1 cellular context compared by ENCODE assay signal in genomic region chr7:149867762-149868637, GRCh38.
TF ChIP-seq lines count a peak whose summit lies in the region.

No MANE protein-coding gene starts in this region.

TF ChIP-seq in K562, 482 proteins besides CTCF, POLR2A, EP300 and RAD21:
- TF ChIP-seq HMG20B (CRISPR knock-in tag; IDR thresholded peaks at IDR 0.05) (no peak), PYGO2 (tag; IDR thresholded peaks at IDR 0.05) (no peak), MEIS2 (IDR thresholded peaks at IDR 0.05; ENCODE audit: partially characterized antibody) (peak; percentile 32), ZNF197 (CRISPR knock-in tag; IDR thresholded peaks at IDR 0.05; ENCODE audit: low read depth) (no peak), IRF1 (CRISPR knock-in tag; IDR thresholded peaks at IDR 0.05; ENCODE audit: borderline replicate concordance) (no peak), JUNB (CRISPR knock-in tag; conservative IDR thresholded peaks at IDR 0.05) (no peak), DIDO1 (tag; IDR thresholded peaks at IDR 0.05; ENCODE audit: low read depth) (no peak), MTF1 (CRISPR knock-in tag; IDR thresholded peaks at IDR 0.05; ENCODE audit: borderline replicate concordance) (no peak), ZNF699 (CRISPR knock-in tag; IDR thresholded peaks at IDR 0.05; ENCODE audit: insufficient replicate concordance) (no peak), NCOA6 (IDR thresholded peaks at IDR 0.05) (no peak), ZNF76 (CRISPR knock-in tag; IDR thresholded peaks at IDR 0.05; ENCODE audit: borderline replicate concordance) (no peak), ZNF449 (CRISPR knock-in tag; IDR thresholded peaks at IDR 0.05) (no peak), ZNF551 (CRISPR knock-in tag; IDR thresholded peaks at IDR 0.05) (no peak), PRPF4 (IDR thresholded peaks at IDR 0.05; ENCODE audit: insufficient read depth, low read depth, low read length, poor library complexity, severe bottlenecking) (no peak), HDGF (IDR thresholded peaks at IDR 0.05) (no peak), HBP1 (CRISPR knock-in tag; IDR thresholded peaks at IDR 0.05) (no peak), ETV1 (tag; conservative IDR thresholded peaks at IDR 0.05; ENCODE audit: low read depth) (no peak), ATF2 (CRISPR knock-in tag; IDR thresholded peaks at IDR 0.05) (no peak), HDAC8 (tag; IDR thresholded peaks at IDR 0.05) (no peak), ATF4 (CRISPR knock-in tag; IDR thresholded peaks at IDR 0.05) (no peak), ZNF318 (IDR thresholded peaks at IDR 0.05; ENCODE audit: borderline replicate concordance in 1 of 2, low read depth in 1 of 2) (no peak), NCOA1 (IDR thresholded peaks at IDR 0.05; ENCODE audit: low read depth) (no peak), NBN (IDR thresholded peaks at IDR 0.05; ENCODE audit: low read depth) (no peak), PBX2 (CRISPR knock-in tag; IDR thresholded peaks at IDR 0.05; ENCODE audit: low read depth) (no peak), PBX2 (tag; conservative IDR thresholded peaks at IDR 0.05; ENCODE audit: low read depth) (0 out of 2 replicates have a peak, but pooled peaks have one; percentile 22), RCOR1 (IDR thresholded peaks at IDR 0.05; ENCODE audit: borderline replicate concordance in 1 of 2, low read depth in 2 of 2, low read length in 2 of 2) (no peak), ERF (CRISPR knock-in tag; IDR thresholded peaks at IDR 0.05) (no peak), MAX (CRISPR knock-in tag; IDR thresholded peaks at IDR 0.05) (0 out of 2 replicates have a peak, but pooled peaks have one; percentile 12), MAFF (IDR thresholded peaks at IDR 0.05; ENCODE audit: low read length) (no peak), ZBTB33 (CRISPR knock-in tag; IDR thresholded peaks at IDR 0.05) (no peak), PKNOX1 (IDR thresholded peaks at IDR 0.05) (peak; percentile 81), USF1 (CRISPR knock-in tag; IDR thresholded peaks at IDR 0.05) (no peak)
TF ChIP-seq in K562: peak in this region for 4.
